In genomic region chr1:70674981-70675685, GRCh38 we compare ENCODE assay signal across 1 cellular context.
A peak's percentile ranks its signal among the peaks of the same experiment; 100 is the strongest.
TF ChIP-seq lines count a peak whose summit lies in the region.

No MANE protein-coding gene starts in this region.

TF ChIP-seq in K562, 482 proteins besides CTCF, POLR2A, EP300 and RAD21 (continued from another document and continues in another):
- TF ChIP-seq CHD7 (IDR thresholded peaks at IDR 0.05; ENCODE audit: low read depth, low read length) (no peak), ARNT (IDR thresholded peaks at IDR 0.05) (peak in 1 of 2 experiments; percentile 24; a peak in 1 of 4 replicates), ILK (tag; IDR thresholded peaks at IDR 0.05; ENCODE audit: borderline replicate concordance, low read depth) (no peak), PPARD (CRISPR knock-in tag; IDR thresholded peaks at IDR 0.05) (no peak), MITF (IDR thresholded peaks at IDR 0.05) (no peak), ZNF217 (CRISPR knock-in tag; IDR thresholded peaks at IDR 0.05) (no peak), KHSRP (IDR thresholded peaks at IDR 0.05) (no peak), YY1 (IDR thresholded peaks at IDR 0.05; ENCODE audit: borderline replicate concordance in 1 of 3, control insufficient read depth in 1 of 3, extremely low read depth in 1 of 3, insufficient read depth in 3 of 3, insufficient read length in 1 of 3, insufficient replicate concordance in 2 of 3, low read depth in 1 of 3, low read length in 2 of 3) (peak in 1 of 3 experiments; percentile 54), NR2C1 (IDR thresholded peaks at IDR 0.05) (0 out of 2 replicates have a peak, but pooled peaks have one; percentile 2), NR2C1 (tag; IDR thresholded peaks at IDR 0.05) (no peak), NCOR1 (IDR thresholded peaks at IDR 0.05) (peak; percentile 93), SNIP1 (IDR thresholded peaks at IDR 0.05; ENCODE audit: low read depth) (no peak), ZNF507 (tag; conservative IDR thresholded peaks at IDR 0.05) (no peak), EZH2 (IDR thresholded peaks at IDR 0.05; ENCODE audit: borderline replicate concordance, low read depth, low read length) (no peak), FOXJ2 (tag; IDR thresholded peaks at IDR 0.05) (no peak), ZBED1 (IDR thresholded peaks at IDR 0.05) (no peak), ZNF699 (CRISPR knock-in tag; IDR thresholded peaks at IDR 0.05; ENCODE audit: insufficient replicate concordance) (no peak), KLF10 (CRISPR knock-in tag; IDR thresholded peaks at IDR 0.05) (no peak), CHCHD3 (CRISPR knock-in tag; IDR thresholded peaks at IDR 0.05) (no peak), RCOR1 (IDR thresholded peaks at IDR 0.05; ENCODE audit: borderline replicate concordance in 1 of 2, low read depth in 2 of 2, low read length in 2 of 2) (peak; percentile 52 to 62; a peak in 2 of 4 replicates), STAT5A (IDR thresholded peaks at IDR 0.05; ENCODE audit: borderline replicate concordance, low read length) (peak; percentile 88), NBN (IDR thresholded peaks at IDR 0.05; ENCODE audit: low read depth) (no peak), CBX5 (IDR thresholded peaks at IDR 0.05; ENCODE audit: borderline replicate concordance, low read depth) (no peak), NR0B1 (IDR thresholded peaks at IDR 0.05; ENCODE audit: partially characterized antibody) (no peak), ADNP (tag; IDR thresholded peaks at IDR 0.05) (no peak), RBM25 (IDR thresholded peaks at IDR 0.05; ENCODE audit: low read depth, low read length, severe bottlenecking) (no peak), GATA2 (CRISPR knock-in tag; IDR thresholded peaks at IDR 0.05) (peak; percentile 71), SMAD3 (CRISPR knock-in tag; conservative IDR thresholded peaks at IDR 0.05) (no peak), ZNF318 (IDR thresholded peaks at IDR 0.05; ENCODE audit: borderline replicate concordance in 1 of 2, low read depth in 1 of 2) (no peak), XRCC3 (IDR thresholded peaks at IDR 0.05) (no peak), TCF7 (IDR thresholded peaks at IDR 0.05; ENCODE audit: borderline replicate concordance) (no peak), ZNF77 (CRISPR knock-in tag; IDR thresholded peaks at IDR 0.05) (no peak), MXD1 (CRISPR knock-in tag; IDR thresholded peaks at IDR 0.05; ENCODE audit: borderline replicate concordance, poor library complexity, severe bottlenecking) (no peak), DLX4 (CRISPR knock-in tag; IDR thresholded peaks at IDR 0.05) (no peak), NRF1 (conservative IDR thresholded peaks at IDR 0.05 in 1 of 2, IDR thresholded peaks at IDR 0.05 in 1 of 2) (no peak), ETS1 (conservative IDR thresholded peaks at IDR 0.05; ENCODE audit: control insufficient read depth, low read depth, low read length) (no peak)
